9 cellular contexts compared by ENCODE assay signal in the genomic region with DNA sequence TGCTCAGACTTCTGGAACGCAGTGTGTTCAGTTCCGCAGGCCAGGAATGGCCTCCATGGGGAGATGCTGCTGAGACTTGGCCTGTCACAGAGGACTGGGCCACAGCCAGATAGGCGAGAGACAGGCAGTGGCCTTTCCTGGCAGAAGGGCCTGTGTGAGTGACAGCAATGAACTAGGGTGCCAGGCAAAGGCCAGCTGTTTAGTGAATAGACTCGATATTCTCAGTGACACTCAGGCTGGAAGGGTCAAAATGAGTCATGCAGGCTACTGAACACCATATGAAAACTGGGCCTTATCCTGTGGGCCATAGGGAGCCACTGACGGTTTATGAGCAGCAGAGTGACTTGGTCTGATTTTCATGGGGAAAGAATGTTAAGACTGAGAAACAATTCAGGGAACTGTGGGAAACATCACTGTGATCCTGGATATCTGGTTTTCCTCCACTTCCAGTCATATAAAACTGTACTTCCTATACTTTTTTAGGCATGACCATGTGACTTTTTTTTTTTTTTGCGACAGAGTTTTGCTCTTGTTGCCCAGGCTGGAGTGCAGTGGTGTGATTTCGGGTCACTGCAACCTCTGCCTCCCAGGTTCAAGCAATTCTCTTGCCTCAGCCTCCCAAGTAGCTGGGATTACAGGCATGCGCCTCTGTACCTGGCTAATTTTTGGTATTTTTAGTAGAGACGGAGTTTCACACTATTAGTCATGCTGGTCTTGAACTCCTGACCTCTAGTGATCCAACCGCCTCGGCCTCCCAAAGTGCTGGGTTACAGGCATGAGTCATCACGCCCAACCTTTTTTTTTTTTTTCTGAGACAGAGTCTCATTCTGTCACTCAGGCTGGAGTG. TPM values are rescaled to one million over a fixed set of nuclear protein-coding genes. Genes with fewer than 3 reads are reported as not detected.
DNase-seq lines count a peak whose midpoint lies in the region; ATAC-seq and TF ChIP-seq lines count a peak whose summit lies in the region.
"Had no signal": no experiment of that assay in that cellular context is flagged by ENCODE, and none has a peak within 500 bp of the region (broad histone marks: within the 10 kb centered on the region; RNA-seq: fewer than 3 reads in every experiment).

No MANE protein-coding gene starts in this region.

- peak in 1 of 2 donors; percentile 69 for TF ChIP-seq RAD21 in liver (IDR thresholded peaks at IDR 0.05)

- no peaks in the 10 kb centered on the region for H3K27me3 Mint-ChIP-seq in stimulated activated naive B cell treated with anti-CD40 and anti-IgM and Interleukin-4, amounts not matched to agents 10 μg/mL and 1 μg/mL and 100 μg/mL, for 72 hours

- dilution Hi-C loops in mammary epithelial cell (cut with HindIII; ENCODE audit: low sequenced_read_pairs): no loop called here

- CTCF ChIA-PET in mammary epithelial cell (lab: Charles Lee; ENCODE audit: low non-redundant PET): no interaction called here

- H3K4me2 ChIP-seq in mammary epithelial cell (ENCODE audit: insufficient read depth, low read depth, low read length): no peak overlapping the region

- H3K4me3 Mint-ChIP-seq in stimulated activated naive B cell treated with anti-CD40 and anti-IgM and Interleukin-4, amounts not matched to agents 10 μg/mL and 1 μg/mL and 100 μg/mL, for 72 hours: peak overlapping the region; percentile 41 to 50

- H3K27ac Mint-ChIP-seq in stimulated activated naive B cell treated with anti-CD40 and anti-IgM and Interleukin-4, amounts not matched to agents 10 μg/mL and 1 μg/mL and 100 μg/mL, for 72 hours: peak overlapping the region; percentile 94

- H3K4me3 ChIP-seq in AG10803 (ENCODE audit: low read length) (no peak overlapping the region), mammary epithelial cell (replicated peaks in 1 of 3; ENCODE audit: insufficient read depth in 1 of 3, low read depth in 2 of 3, low read length in 3 of 3) (no peak overlapping the region), liver (ENCODE audit: low read depth in 1 of 3, low read length in 3 of 3) (no peak overlapping the region)

- peak; percentile 50 for TF ChIP-seq POLR2A in GM19099 (IDR thresholded peaks at IDR 0.05; ENCODE audit: extremely low read depth, insufficient read length, low read depth)

- intact Hi-C loops in mammary epithelial cell (cut with micrococcal nuclease): loop anchor here (5.0 kb wide), 2 partner anchors 161 to 556 kb away; partner anchors contain the start of gene GRIN2A

- no peak overlapping the region for H3K9ac ChIP-seq in mammary epithelial cell (ENCODE audit: insufficient read depth, low read length)
- peak overlapping the region; percentile 53 to 55 for H3K9ac ChIP-seq in liver (ENCODE audit: low read depth in 1 of 2, low read length in 2 of 2)

- peak; percentile 68 for DNase-seq in AG10803 (ENCODE audit: low read depth)
- peak; percentile 34 for DNase-seq in SK-MEL-5 (ENCODE audit: low read depth, low spot score)
- DNase-seq in mammary epithelial cell: peak; percentile 89
- DNase-seq in stimulated activated naive B cell treated with anti-CD40 and anti-IgM and Interleukin-4, amounts not matched to agents 10 μg/mL and 1 μg/mL and 100 μg/mL, for 72 hours: peak; percentile 64
- no peak for DNase-seq in effector CD8-positive, alpha-beta T cell (lab: John Stamatoyannopoulos, UW)

- H3K9me3 Mint-ChIP-seq in stimulated activated naive B cell treated with anti-CD40 and anti-IgM and Interleukin-4, amounts not matched to agents 10 μg/mL and 1 μg/mL and 100 μg/mL, for 72 hours: peaks cover under 1 to 1% of the 10 kb centered on the region in 2 donors

- in situ Hi-C loops in SK-MEL-5 (cut with HindIII; ENCODE audit: low pct_unique_long_range_greater_than_20kb, low sequenced_read_pairs): loop anchor here (25.0 kb wide), 1 partner anchor 151 kb away; the partner anchor contains the start of gene EMP2
- in situ Hi-C loops in mammary epithelial cell (cut with MboI; ENCODE audit: low sequenced_read_pairs in 2 of 2): loop anchor here (25.0 kb wide), 2 partner anchors 174 to 426 kb away; no protein-coding TSS in a partner anchor

- H2AFZ ChIP-seq in mammary epithelial cell (ENCODE audit: low read depth, low read length): peak overlapping the region; percentile 18

- ATAC-seq in HG03108 (IDR thresholded peaks at IDR 0.05; ENCODE audit: unreplicated experiment): peak; percentile 75
- peak; percentile 85 to 87 for ATAC-seq in stimulated activated naive B cell treated with anti-CD40 and anti-IgM and Interleukin-4, amounts not matched to agents 10 μg/mL and 1 μg/mL and 100 μg/mL, for 72 hours (replicated peaks)

- H3K79me2 ChIP-seq in mammary epithelial cell (ENCODE audit: insufficient read depth, low read length): no peaks in the 10 kb centered on the region

- peaks cover 8 to 13% of the 10 kb centered on the region in 2 donors for H3K36me3 Mint-ChIP-seq in stimulated activated naive B cell treated with anti-CD40 and anti-IgM and Interleukin-4, amounts not matched to agents 10 μg/mL and 1 μg/mL and 100 μg/mL, for 72 hours

- no peaks in the 10 kb centered on the region for H4K20me1 ChIP-seq in mammary epithelial cell (ENCODE audit: insufficient read depth, low read length)

- H3K27ac ChIP-seq in mammary epithelial cell (ENCODE audit: insufficient read depth, low read depth, low read length) (peak overlapping the region; percentile 70), liver (ENCODE audit: low read depth in 1 of 2, low read length in 2 of 2) (peak overlapping the region; percentile 91 to 98)

- TF ChIP-seq CTCF in AG10803 (conservative IDR thresholded peaks at IDR 0.05; ENCODE audit: low read length) (no peak), mammary epithelial cell (conservative IDR thresholded peaks at IDR 0.05 in 1 of 2, IDR thresholded peaks at IDR 0.05 in 1 of 2; ENCODE audit: extremely low read depth in 1 of 2, insufficient read depth in 1 of 2, low read depth in 1 of 2, low read length in 2 of 2) (no peak), liver (IDR thresholded peaks at IDR 0.05; ENCODE audit: low read depth, low read length, missing input control) (peak; percentile 7)

- H3K4me1 Mint-ChIP-seq in stimulated activated naive B cell treated with anti-CD40 and anti-IgM and Interleukin-4, amounts not matched to agents 10 μg/mL and 1 μg/mL and 100 μg/mL, for 72 hours: peaks cover 39 to 56% of the 10 kb centered on the region in 2 donors

- H3K4me1 ChIP-seq in mammary epithelial cell (ENCODE audit: insufficient read depth, low read length) (peaks cover 12% of the 10 kb centered on the region), liver (ENCODE audit: control insufficient read depth in 4 of 4, insufficient read depth in 4 of 4, low read length in 3 of 4) (peaks cover 0 to 26% (median 18%) of the 10 kb centered on the region in 4 donors)

- BruUV-seq in mammary epithelial cell (replicated peaks; lab: Mats Ljungman, UMichigan): no TSS peak

- 57% methylated on average over 8 of the region's 12 CpGs for WGBS in mammary epithelial cell (ENCODE audit: low coverage, missing lambda C conversion rate)
- WGBS in liver: 33% methylated on average over 12 of the region's 12 CpGs

- H3K27me3 ChIP-seq in mammary epithelial cell (ENCODE audit: insufficient read depth, low read length) (no peaks in the 10 kb centered on the region), liver (ENCODE audit: control insufficient read depth in 4 of 4, insufficient read depth in 4 of 4, low read length in 3 of 4) (no peaks in the 10 kb centered on the region)

- H3K36me3 ChIP-seq in mammary epithelial cell (ENCODE audit: insufficient read depth, low read length): no peaks in the 10 kb centered on the region
- H3K36me3 ChIP-seq in liver (ENCODE audit: control insufficient read depth in 4 of 4, insufficient read depth in 3 of 4, low read depth in 1 of 4, low read length in 3 of 4): no peaks in the 10 kb centered on the region

- no peaks in the 10 kb centered on the region for H3K9me3 ChIP-seq in mammary epithelial cell (replicated peaks; ENCODE audit: insufficient read depth, low read length)
- H3K9me3 ChIP-seq in liver (ENCODE audit: control insufficient read depth in 4 of 4, low read length in 3 of 4): no peaks in the 10 kb centered on the region

TF ChIP-seq in liver, 16 proteins besides CTCF, POLR2A, EP300 and RAD21 (continues in another document):
- peak; percentile 80 to 88 for TF ChIP-seq RXRA (IDR thresholded peaks at IDR 0.05)
- TF ChIP-seq JUND (IDR thresholded peaks at IDR 0.05): peak; percentile 89 to 97
- no peak for TF ChIP-seq GABPA (IDR thresholded peaks at IDR 0.05 in 1 of 2, conservative IDR thresholded peaks at IDR 0.05 in 1 of 2)
- TF ChIP-seq HNF4G (IDR thresholded peaks at IDR 0.05): no peak
- TF ChIP-seq FOXA2 (IDR thresholded peaks at IDR 0.05): peak; percentile 49
- peak; percentile 80 for TF ChIP-seq SP1 (IDR thresholded peaks at IDR 0.05)
- peak; percentile 63 to 77 for TF ChIP-seq HNF4A (conservative IDR thresholded peaks at IDR 0.05)
- peak; percentile 67 for TF ChIP-seq MAX (IDR thresholded peaks at IDR 0.05)
- TF ChIP-seq FOXA1 (IDR thresholded peaks at IDR 0.05): peak; percentile 74
- TF ChIP-seq YY1 (IDR thresholded peaks at IDR 0.05): peak; percentile 94
- TF ChIP-seq, protein P1, sequence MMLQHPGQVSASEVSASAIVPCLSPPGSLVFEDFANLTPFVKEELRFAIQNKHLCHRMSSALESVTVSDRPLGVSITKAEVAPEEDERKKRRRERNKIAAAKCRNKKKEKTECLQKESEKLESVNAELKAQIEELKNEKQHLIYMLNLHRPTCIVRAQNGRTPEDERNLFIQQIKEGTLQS (IDR thresholded peaks at IDR 0.05): peak; percentile 89
- TF ChIP-seq NR2F2 (IDR thresholded peaks at IDR 0.05): peak; percentile 78

RNA-seq across cellular contexts. Expression of gene NUBP1, which starts 5.2 kb away (rescaled TPM):
- 27.7 and 34.6 TPM in 2 replicates for total RNA-seq in SK-MEL-5 (2014; rRNA removed; shearing (Covaris generic))
- 29.5 and 32.0 TPM in 2 replicates for polyA plus RNA-seq in SK-MEL-5 (2015; cell fraction: cytosol; rRNA removed)
- polyA plus RNA-seq in SK-MEL-5 (2015; cell fraction: nucleus; rRNA removed): 5.6 and 16.3 TPM in 2 replicates
- total RNA-seq in mammary epithelial cell: 10 to 100 TPM; 10.3 to 22.9 TPM
- 26.8 TPM for polyA plus RNA-seq in mammary epithelial cell
- polyA minus RNA-seq in mammary epithelial cell: 1.6 TPM
- total RNA-seq in liver: 10 to 100 TPM; 16.6 to 18.9 TPM
- polyA plus RNA-seq in liver: 10 to 100 TPM; 21.7 to 22.5 TPM

RNA-seq across cellular contexts. Expression of gene TEKT5, which starts 43.7 kb away (rescaled TPM):
- total RNA-seq in SK-MEL-5 (2014; rRNA removed; shearing (Covaris generic)): 1.4 TPM in 1 of 2 replicates, not detected in the other
- not detected in 2 replicates for polyA plus RNA-seq in SK-MEL-5 (2015; cell fraction: cytosol; rRNA removed)
- polyA plus RNA-seq in SK-MEL-5 (2015; cell fraction: nucleus; rRNA removed): not detected in 2 replicates
- total RNA-seq in mammary epithelial cell: under 1 TPM in 1 of 2 donors, not detected in 1; 0.33 TPM
- polyA plus RNA-seq in mammary epithelial cell: not detected
- polyA minus RNA-seq in mammary epithelial cell: not detected
- total RNA-seq in liver: under 1 TPM in 1 of 2 donors, not detected in 1; 0.92 TPM
- polyA plus RNA-seq in liver: under 1 TPM in 1 of 2 donors, not detected in 1; 0.13 TPM
- total RNA-seq: mononuclear cell had no signal
